ENCODE assay signal across 1 cellular context in genomic region chr7:48154792-48155413, GRCh38.
TF ChIP-seq lines count a peak whose summit lies in the region.

No MANE protein-coding gene starts in this region.

TF ChIP-seq in HepG2, 621 proteins besides CTCF, POLR2A, EP300 and RAD21 (continued from another document and continues in another):
- 0 out of 2 replicates have a peak, but pooled peaks have one; percentile 58 for TF ChIP-seq ZNF710 (CRISPR knock-in tag; IDR thresholded peaks at IDR 0.05; ENCODE audit: borderline replicate concordance)
- TF ChIP-seq HNF1B (CRISPR knock-in tag; IDR thresholded peaks at IDR 0.05): peak; percentile 51; the same call in 1 of the 2 replicates
- TF ChIP-seq SMYD3 (CRISPR knock-in tag; IDR thresholded peaks at IDR 0.05): no peak
- no peak for TF ChIP-seq ZNF430 (CRISPR knock-in tag; IDR thresholded peaks at IDR 0.05)
- peak; percentile 50 for TF ChIP-seq ARID5B (CRISPR knock-in tag; IDR thresholded peaks at IDR 0.05)
- TF ChIP-seq ZNF512B (CRISPR knock-in tag; IDR thresholded peaks at IDR 0.05; ENCODE audit: borderline replicate concordance): no peak
- TF ChIP-seq ZFP91 (CRISPR knock-in tag; IDR thresholded peaks at IDR 0.05; ENCODE audit: borderline replicate concordance): no peak
- no peak for TF ChIP-seq ZBTB7B (CRISPR knock-in tag; IDR thresholded peaks at IDR 0.05)
- no peak for TF ChIP-seq HMG20B (CRISPR knock-in tag; conservative IDR thresholded peaks at IDR 0.05)
- TF ChIP-seq DBP (CRISPR knock-in tag; IDR thresholded peaks at IDR 0.05; ENCODE audit: not compliant biosample characterization): no peak
- no peak for TF ChIP-seq KDM5B (CRISPR knock-in tag; IDR thresholded peaks at IDR 0.05; ENCODE audit: borderline replicate concordance)
- TF ChIP-seq ZNF468 (CRISPR knock-in tag; IDR thresholded peaks at IDR 0.05): no peak
- TF ChIP-seq SIX4 (CRISPR knock-in tag; IDR thresholded peaks at IDR 0.05): no peak
- no peak for TF ChIP-seq ATF2 (CRISPR knock-in tag; IDR thresholded peaks at IDR 0.05)
- no peak for TF ChIP-seq ZNF841 (CRISPR knock-in tag; IDR thresholded peaks at IDR 0.05; ENCODE audit: borderline replicate concordance)
- TF ChIP-seq ZNF460 (CRISPR knock-in tag; IDR thresholded peaks at IDR 0.05; ENCODE audit: borderline replicate concordance): no peak
- no peak for TF ChIP-seq ZSCAN31 (CRISPR knock-in tag; IDR thresholded peaks at IDR 0.05; ENCODE audit: low read depth)
- no peak for TF ChIP-seq SATB2 (CRISPR knock-in tag; IDR thresholded peaks at IDR 0.05)
- TF ChIP-seq REXO4 (CRISPR knock-in tag; IDR thresholded peaks at IDR 0.05; ENCODE audit: borderline replicate concordance): no peak
- no peak for TF ChIP-seq PAWR (CRISPR knock-in tag; IDR thresholded peaks at IDR 0.05; ENCODE audit: borderline replicate concordance)
- no peak for TF ChIP-seq FOXM1 (CRISPR knock-in tag; IDR thresholded peaks at IDR 0.05)
- no peak for TF ChIP-seq HNRNPH1 (optimal IDR thresholded peaks at IDR 0.05; ENCODE audit: low read depth, low read length)
- TF ChIP-seq KIAA2018 (CRISPR knock-in tag; IDR thresholded peaks at IDR 0.05; ENCODE audit: borderline replicate concordance): no peak
- no peak for TF ChIP-seq USF2 (IDR thresholded peaks at IDR 0.05; ENCODE audit: low read depth, low read length)
- TF ChIP-seq USF2 (CRISPR knock-in tag; IDR thresholded peaks at IDR 0.05; ENCODE audit: borderline replicate concordance): no peak
- no peak for TF ChIP-seq AKAP8 (CRISPR knock-in tag; IDR thresholded peaks at IDR 0.05)
- TF ChIP-seq SSRP1 (CRISPR knock-in tag; IDR thresholded peaks at IDR 0.05): no peak
- no peak for TF ChIP-seq SOX13 (IDR thresholded peaks at IDR 0.05)
- no peak for TF ChIP-seq SOX13 (CRISPR knock-in tag; conservative IDR thresholded peaks at IDR 0.05 in 1 of 2, IDR thresholded peaks at IDR 0.05 in 1 of 2)
- TF ChIP-seq GATAD2A (CRISPR knock-in tag; IDR thresholded peaks at IDR 0.05): peak; percentile 61; the same call in 1 of the 2 replicates
- TF ChIP-seq ATF1 (CRISPR knock-in tag; IDR thresholded peaks at IDR 0.05): no peak
